ENCODE assay signal across 25 cellular contexts in genomic region chr5:168327019-168327421, GRCh38. TPM values are rescaled to one million over a fixed set of nuclear protein-coding genes. Genes with fewer than 3 reads are reported as not detected.
DNase-seq lines count a peak whose midpoint lies in the region; ATAC-seq, FAIRE-seq and TF ChIP-seq lines count a peak whose summit lies in the region.
"Had no signal": no experiment of that assay in that cellular context is flagged by ENCODE, and none has a peak within 500 bp of the region (broad histone marks: within the 10 kb centered on the region; RNA-seq: fewer than 3 reads in every experiment).

No MANE protein-coding gene starts in this region.

- no peaks in the 10 kb centered on the region for H3K9me3 ChIP-seq in AG04450 (ENCODE audit: control insufficient read depth, insufficient read depth, low read length)
- no peaks in the 10 kb centered on the region for H3K9me3 ChIP-seq in astrocyte (ENCODE audit: insufficient read depth, low read depth, low read length)
- no peaks in the 10 kb centered on the region for H3K9me3 ChIP-seq in CD4-positive, alpha-beta T cell (ENCODE audit: control insufficient read depth, low read length)
- H3K9me3 ChIP-seq: SJCRH30, transverse colon had no signal

- CTCF ChIA-PET in AG04450 (lab: Charles Lee) = interaction anchor here (1.1 to 1.4 kb wide), 2 partner anchors 33 to 35 kb away, joined by 3 read pairs; no protein-coding TSS in a partner anchor
- CTCF ChIA-PET in CD4-positive, alpha-beta T cell (lab: Charles Lee) = no interaction called here

- no peaks in the 10 kb centered on the region for H4K20me1 ChIP-seq in astrocyte (ENCODE audit: insufficient read depth, low read length)

- H3K9ac ChIP-seq in astrocyte (ENCODE audit: low read length) = no peak overlapping the region

- peak overlapping the region; percentile 0 for H3K4me3 Mint-ChIP-seq in astrocyte (ENCODE audit: unreplicated experiment)
- H3K4me3 Mint-ChIP-seq in nephron = no peak overlapping the region
- H3K4me3 Mint-ChIP-seq in CD4-positive, alpha-beta T cell = no peak overlapping the region
- H3K4me3 Mint-ChIP-seq: activated naive CD4-positive, alpha-beta T cell treated with anti-CD3 and anti-CD28 coated beads, Interleukin-2, amount 10 ng/mL, durations not matched to agents 7 days and 5 days; CD4-positive, alpha-beta memory T cell had no signal

- FAIRE-seq in astrocyte (lab: Jason Lieb, UNC) = no peak
- FAIRE-seq: colon had no signal

- H3K36me3 ChIP-seq in astrocyte (ENCODE audit: insufficient read depth, low read length) = no peaks in the 10 kb centered on the region
- H3K36me3 ChIP-seq: SJCRH30, transverse colon had no signal

- H3K27me3 ChIP-seq in AG04450 (ENCODE audit: control insufficient read depth, insufficient read depth, low read length) (no peaks in the 10 kb centered on the region), astrocyte (ENCODE audit: insufficient read depth, low read length) (peaks cover 4% of the 10 kb centered on the region)
- peaks cover 9% of the 10 kb centered on the region for H3K27me3 ChIP-seq in CD4-positive, alpha-beta T cell (ENCODE audit: control insufficient read depth, insufficient read depth, low read length)
- H3K27me3 ChIP-seq: SJCRH30, transverse colon had no signal

- no peak overlapping the region for H2AFZ ChIP-seq in astrocyte (ENCODE audit: low read depth, low read length)

- H3K9me3 Mint-ChIP-seq in astrocyte (ENCODE audit: unreplicated experiment) (no peaks in the 10 kb centered on the region), nephron (no peaks in the 10 kb centered on the region)
- no peaks in the 10 kb centered on the region for H3K9me3 Mint-ChIP-seq in CD4-positive, alpha-beta T cell
- H3K9me3 Mint-ChIP-seq: activated naive CD4-positive, alpha-beta T cell treated with anti-CD3 and anti-CD28 coated beads, Interleukin-2, amount 10 ng/mL, durations not matched to agents 7 days and 5 days; CD4-positive, alpha-beta memory T cell had no signal

- H3K4me3 ChIP-seq in AG04450 (ENCODE audit: low read depth, low read length) (no peak overlapping the region), astrocyte (ENCODE audit: insufficient read depth, low read depth, low read length) (no peak overlapping the region)
- H3K4me3 ChIP-seq: SJCRH30, transverse colon had no signal

- peaks cover 33% of the 10 kb centered on the region for H3K4me1 ChIP-seq in astrocyte (ENCODE audit: insufficient read depth, low read length)
- H3K4me1 ChIP-seq: SJCRH30 had no signal

- TF ChIP-seq CTCF in AG04450 (IDR thresholded peaks at IDR 0.05; ENCODE audit: low read depth, low read length) (no peak), astrocyte (IDR thresholded peaks at IDR 0.05; ENCODE audit: insufficient read depth, low read depth, low read length) (no peak), nephron (IDR thresholded peaks at IDR 0.05; ENCODE audit: unreplicated experiment in 3 of 3) (no peak)
- TF ChIP-seq CTCF in CD4-positive, alpha-beta T cell (IDR thresholded peaks at IDR 0.05) = no peak

- H3K27ac Mint-ChIP-seq in astrocyte (ENCODE audit: unreplicated experiment) (peak overlapping the region; percentile 21), nephron (peak overlapping the region; percentile 83 to 92 (median 84))
- H3K27ac Mint-ChIP-seq in CD4-positive, alpha-beta T cell = no peak overlapping the region
- H3K27ac Mint-ChIP-seq: activated naive CD4-positive, alpha-beta T cell treated with anti-CD3 and anti-CD28 coated beads, Interleukin-2, amount 10 ng/mL, durations not matched to agents 7 days and 5 days; CD4-positive, alpha-beta memory T cell had no signal

- POLR2A ChIA-PET in AG04450 (lab: Yijun Ruan, JAX) = no interaction called here
- POLR2A ChIA-PET in CD4-positive, alpha-beta T cell (lab: Charles Lee) = no interaction called here

- H3K4me1 Mint-ChIP-seq in astrocyte (ENCODE audit: low read depth, unreplicated experiment) = peaks cover 58% of the 10 kb centered on the region
- peaks cover 23% of the 10 kb centered on the region for H3K4me1 Mint-ChIP-seq in nephron
- peaks cover 4% of the 10 kb centered on the region for H3K4me1 Mint-ChIP-seq in CD4-positive, alpha-beta T cell (ENCODE audit: low read depth)
- H3K4me1 Mint-ChIP-seq: activated naive CD4-positive, alpha-beta T cell treated with anti-CD3 and anti-CD28 coated beads, Interleukin-2, amount 10 ng/mL, durations not matched to agents 7 days and 5 days had no signal

- ATAC-seq in HG02884 (IDR thresholded peaks at IDR 0.05; ENCODE audit: unreplicated experiment) = no peak
- ATAC-seq in CD4-positive, alpha-beta T cell (ENCODE audit: poor library complexity) = no peak
- no peak for ATAC-seq in HG02763 (IDR thresholded peaks at IDR 0.05; ENCODE audit: unreplicated experiment)
- ATAC-seq: activated CD4-positive, CD25-positive, alpha-beta regulatory T cell treated with anti-CD3 and anti-CD28 coated beads, Interleukin-2, amount 50 U/mL, for 24 hours; stimulated activated naive CD8-positive, alpha-beta T cell treated with anti-CD3 and anti-CD28 coated beads, Interleukin-15, Interleukin-2, amounts not matched to agents 100 U/mL and 50 U/mL, for 24 hours had no signal

- intact Hi-C loops in CD4-positive, alpha-beta T cell (cut with DNase I, micrococcal nuclease) = no loop called here

- peak overlapping the region; percentile 21 for H3K27ac ChIP-seq in AG04450 (ENCODE audit: low read depth, low read length)
- peak overlapping the region; percentile 2 for H3K27ac ChIP-seq in astrocyte (ENCODE audit: low read depth, low read length)
- H3K27ac ChIP-seq in CD4-positive, alpha-beta T cell (ENCODE audit: low read depth, low read length) = no peak overlapping the region
- H3K27ac ChIP-seq: SJCRH30, transverse colon had no signal

- no peaks in the 10 kb centered on the region for H3K79me2 ChIP-seq in astrocyte (ENCODE audit: insufficient read depth, low read length)

- H3K4me2 ChIP-seq in astrocyte (ENCODE audit: low read length) = peak overlapping the region; percentile 39

- H3K27me3 Mint-ChIP-seq in astrocyte (ENCODE audit: low read depth, unreplicated experiment) (no peaks in the 10 kb centered on the region), nephron (ENCODE audit: low read depth) (peaks cover 5% of the 10 kb centered on the region)
- H3K27me3 Mint-ChIP-seq in CD4-positive, alpha-beta T cell = peaks cover 26% of the 10 kb centered on the region

- DNase-seq in AG04450 (ENCODE audit: low read depth, low spot score) (no peak), HT1080 (ENCODE audit: low read depth) (peak; percentile 27), astrocyte (ENCODE audit: low read depth) (peak; percentile 69), SK-N-DZ (ENCODE audit: low spot score) (no peak)
- no peak for DNase-seq in CD4-positive, alpha-beta T cell
- DNase-seq: activated naive CD4-positive, alpha-beta T cell treated with anti-CD3 and anti-CD28 coated beads, Interleukin-2, amount 10 ng/mL, durations not matched to agents 7 days and 5 days; activated T-cell treated with anti-CD3 and anti-CD28 coated beads, Interleukin-2, amount 50 U/mL, for 48 hours; CD4-positive, alpha-beta memory T cell; DND-41; GOT3; hypothalamus; NCI-H1417; NCI-H526; posterior cingulate gyrus; SJCRH30; stimulated activated CD4-positive, alpha-beta T cell treated with anti-CD3 and anti-CD28 coated beads, Interleukin-2, amount 100 ng/mL, for 24 hours; stimulated activated naive CD8-positive, alpha-beta T cell treated with anti-CD3 and anti-CD28 coated beads, Interleukin-15, Interleukin-2, amounts not matched to agents 100 U/mL and 50 U/mL, for 24 hours; transverse colon had no signal

- no peaks in the 10 kb centered on the region for H3K36me3 Mint-ChIP-seq in astrocyte (ENCODE audit: low read depth, unreplicated experiment)
- H3K36me3 Mint-ChIP-seq in nephron (ENCODE audit: low read depth) = no peaks in the 10 kb centered on the region
- no peaks in the 10 kb centered on the region for H3K36me3 Mint-ChIP-seq in CD4-positive, alpha-beta T cell (ENCODE audit: low read depth)
- H3K36me3 Mint-ChIP-seq: activated naive CD4-positive, alpha-beta T cell treated with anti-CD3 and anti-CD28 coated beads, Interleukin-2, amount 10 ng/mL, durations not matched to agents 7 days and 5 days; CD4-positive, alpha-beta memory T cell had no signal

RNA-seq across cellular contexts. Expression of gene WWC1, which starts 35.6 kb away (rescaled TPM):
- 4.3 and 5.2 TPM in 2 replicates for polyA plus RNA-seq in AG04450 (2011; rRNA removed)
- polyA minus RNA-seq in AG04450 (2011; rRNA and poly(A)+ RNA removed) = 10.3 and 17.1 TPM in 2 replicates
- 48.7 and 52.8 TPM in 2 replicates for total RNA-seq in HT1080 (2014; rRNA removed; shearing (Covaris generic))
- polyA plus RNA-seq in HT1080 (2015; cell fraction: cytosol; rRNA removed) = 22.7 and 24.4 TPM in 2 replicates
- polyA plus RNA-seq in HT1080 (2015; cell fraction: nucleus; rRNA removed) = 17.7 and 19.2 TPM in 2 replicates
- 33.6 and 48.6 TPM in 2 replicates for total RNA-seq in astrocyte
- 1 to 10 TPM; 1.0 to 1.3 TPM for total RNA-seq in CD4-positive, alpha-beta T cell
- 9.2 and 15.8 TPM in 2 replicates for polyA plus RNA-seq in SK-N-DZ (2014; cell fraction: cytosol; rRNA removed)
- 5.4 and 7.1 TPM in 2 replicates for polyA plus RNA-seq in SK-N-DZ (2014; cell fraction: nucleus; rRNA removed)
- total RNA-seq: OCI-LY7; SJCRH30; T-helper 2 cell treated with Interferon-gamma antibody and Interleukin-4, amounts not matched to agents 100 ng/mL and 5 ng/mL, for 36 hours had no signal

Comparison
In these comparisons a context has a peak if more than half of its experiments do, and no peak if none do; other contexts are left out.
1. DNase-seq: peak in HT1080 (single experiment) and astrocyte (single experiment); none in AG04450 (single experiment), CD4-positive, alpha-beta T cell (0 of 10) and SK-N-DZ (single experiment).
2. RNA of gene WWC1, which starts 35.6 kb away (total RNA-seq): 48.7 to 52.8 TPM in HT1080 and 33.6 to 48.6 TPM in astrocyte; 1.0 to 1.3 TPM in CD4-positive, alpha-beta T cell; every median in the first group is over 10 times any median in the second.